Comparison of ENCODE assay signal across 1 cellular context in genomic region chr1:18902523-18903312, GRCh38.
TF ChIP-seq lines count a peak whose summit lies in the region.

A gene with protein sequence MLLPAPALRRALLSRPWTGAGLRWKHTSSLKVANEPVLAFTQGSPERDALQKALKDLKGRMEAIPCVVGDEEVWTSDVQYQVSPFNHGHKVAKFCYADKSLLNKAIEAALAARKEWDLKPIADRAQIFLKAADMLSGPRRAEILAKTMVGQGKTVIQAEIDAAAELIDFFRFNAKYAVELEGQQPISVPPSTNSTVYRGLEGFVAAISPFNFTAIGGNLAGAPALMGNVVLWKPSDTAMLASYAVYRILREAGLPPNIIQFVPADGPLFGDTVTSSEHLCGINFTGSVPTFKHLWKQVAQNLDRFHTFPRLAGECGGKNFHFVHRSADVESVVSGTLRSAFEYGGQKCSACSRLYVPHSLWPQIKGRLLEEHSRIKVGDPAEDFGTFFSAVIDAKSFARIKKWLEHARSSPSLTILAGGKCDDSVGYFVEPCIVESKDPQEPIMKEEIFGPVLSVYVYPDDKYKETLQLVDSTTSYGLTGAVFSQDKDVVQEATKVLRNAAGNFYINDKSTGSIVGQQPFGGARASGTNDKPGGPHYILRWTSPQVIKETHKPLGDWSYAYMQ (minus strand): TSS chr1:18902555. CDS start chr1:18902523, 32 bp downstream.

TF ChIP-seq in HepG2, 621 proteins besides CTCF, POLR2A, EP300 and RAD21 (continues in another document):
- no peak for TF ChIP-seq SIX4 (CRISPR knock-in tag; IDR thresholded peaks at IDR 0.05)
- no peak for TF ChIP-seq CENPX (CRISPR knock-in tag; IDR thresholded peaks at IDR 0.05)
- TF ChIP-seq HMGA1 (CRISPR knock-in tag; conservative IDR thresholded peaks at IDR 0.05): no peak
- TF ChIP-seq KDM2A (CRISPR knock-in tag; IDR thresholded peaks at IDR 0.05; ENCODE audit: borderline replicate concordance, low read depth): peak; percentile 71
- no peak for TF ChIP-seq ZNF597 (CRISPR knock-in tag; IDR thresholded peaks at IDR 0.05)
- TF ChIP-seq FOXJ3 (CRISPR knock-in tag; IDR thresholded peaks at IDR 0.05; ENCODE audit: borderline replicate concordance): no peak
- no peak for TF ChIP-seq ZNF644 (CRISPR knock-in tag; IDR thresholded peaks at IDR 0.05; ENCODE audit: low read depth)
- TF ChIP-seq ZNF224 (CRISPR knock-in tag; IDR thresholded peaks at IDR 0.05): no peak
- TF ChIP-seq HDAC2 (CRISPR knock-in tag; IDR thresholded peaks at IDR 0.05): no peak
- no peak for TF ChIP-seq CSRNP2 (CRISPR knock-in tag; conservative IDR thresholded peaks at IDR 0.05; ENCODE audit: low read depth)
- TF ChIP-seq, protein P1, sequence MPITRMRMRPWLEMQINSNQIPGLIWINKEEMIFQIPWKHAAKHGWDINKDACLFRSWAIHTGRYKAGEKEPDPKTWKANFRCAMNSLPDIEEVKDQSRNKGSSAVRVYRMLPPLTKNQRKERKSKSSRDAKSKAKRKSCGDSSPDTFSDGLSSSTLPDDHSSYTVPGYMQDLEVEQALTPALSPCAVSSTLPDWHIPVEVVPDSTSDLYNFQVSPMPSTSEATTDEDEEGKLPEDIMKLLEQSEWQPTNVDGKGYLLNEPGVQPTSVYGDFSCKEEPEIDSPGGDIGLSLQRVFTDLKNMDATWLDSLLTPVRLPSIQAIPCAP (CRISPR knock-in tag; IDR thresholded peaks at IDR 0.05; ENCODE audit: low read depth): no peak
- no peak for TF ChIP-seq DPF2 (CRISPR knock-in tag; IDR thresholded peaks at IDR 0.05; ENCODE audit: borderline replicate concordance, low read depth)
- no peak for TF ChIP-seq PBX2 (CRISPR knock-in tag; IDR thresholded peaks at IDR 0.05)
- no peak for TF ChIP-seq ZBTB46 (CRISPR knock-in tag; IDR thresholded peaks at IDR 0.05; ENCODE audit: borderline replicate concordance)
- TF ChIP-seq, protein P2, sequence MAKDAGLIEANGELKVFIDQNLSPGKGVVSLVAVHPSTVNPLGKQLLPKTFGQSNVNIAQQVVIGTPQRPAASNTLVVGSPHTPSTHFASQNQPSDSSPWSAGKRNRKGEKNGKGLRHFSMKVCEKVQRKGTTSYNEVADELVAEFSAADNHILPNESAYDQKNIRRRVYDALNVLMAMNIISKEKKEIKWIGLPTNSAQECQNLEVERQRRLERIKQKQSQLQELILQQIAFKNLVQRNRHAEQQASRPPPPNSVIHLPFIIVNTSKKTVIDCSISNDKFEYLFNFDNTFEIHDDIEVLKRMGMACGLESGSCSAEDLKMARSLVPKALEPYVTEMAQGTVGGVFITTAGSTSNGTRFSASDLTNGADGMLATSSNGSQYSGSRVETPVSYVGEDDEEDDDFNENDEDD (CRISPR knock-in tag; IDR thresholded peaks at IDR 0.05; ENCODE audit: borderline replicate concordance): peak; percentile 58; the same call in 1 of the 2 replicates
- no peak for TF ChIP-seq TEAD2 (CRISPR knock-in tag; IDR thresholded peaks at IDR 0.05)
- no peak for TF ChIP-seq TIGD3 (CRISPR knock-in tag; IDR thresholded peaks at IDR 0.05; ENCODE audit: borderline replicate concordance)
- TF ChIP-seq LCORL (IDR thresholded peaks at IDR 0.05): no peak
- TF ChIP-seq LCORL (CRISPR knock-in tag; IDR thresholded peaks at IDR 0.05): no peak
- TF ChIP-seq ZNF44 (CRISPR knock-in tag; IDR thresholded peaks at IDR 0.05): no peak
- no peak for TF ChIP-seq ZNF256 (CRISPR knock-in tag; conservative IDR thresholded peaks at IDR 0.05)
- TF ChIP-seq ZNF660 (CRISPR knock-in tag; IDR thresholded peaks at IDR 0.05; ENCODE audit: borderline replicate concordance, low read depth): no peak
- TF ChIP-seq ZNF3 (CRISPR knock-in tag; IDR thresholded peaks at IDR 0.05): no peak
- TF ChIP-seq HOXA7 (CRISPR knock-in tag; IDR thresholded peaks at IDR 0.05): no peak
- TF ChIP-seq ZNF772 (CRISPR knock-in tag; IDR thresholded peaks at IDR 0.05): peak; percentile 37; the same call in 1 of the 2 replicates
- TF ChIP-seq TOE1 (CRISPR knock-in tag; IDR thresholded peaks at IDR 0.05): no peak
- TF ChIP-seq ZMAT5 (CRISPR knock-in tag; IDR thresholded peaks at IDR 0.05; ENCODE audit: borderline replicate concordance, low read depth): no peak
- no peak for TF ChIP-seq ZNF761 (CRISPR knock-in tag; conservative IDR thresholded peaks at IDR 0.05)
- no peak for TF ChIP-seq SOX6 (IDR thresholded peaks at IDR 0.05)
- TF ChIP-seq SOX6 (CRISPR knock-in tag; IDR thresholded peaks at IDR 0.05): 0 out of 2 replicates have a peak, but pooled peaks have one; percentile 55
- TF ChIP-seq CC2D1A (CRISPR knock-in tag; IDR thresholded peaks at IDR 0.05): no peak
- TF ChIP-seq ONECUT2 (CRISPR knock-in tag; IDR thresholded peaks at IDR 0.05): no peak
- TF ChIP-seq SNRNP70 (IDR thresholded peaks at IDR 0.05; ENCODE audit: low read depth, low read length): no peak
- no peak for TF ChIP-seq HES4 (CRISPR knock-in tag; IDR thresholded peaks at IDR 0.05; ENCODE audit: borderline replicate concordance)
- peak; percentile 27; the same call in 1 of the 2 replicates for TF ChIP-seq POGK (CRISPR knock-in tag; conservative IDR thresholded peaks at IDR 0.05)
- TF ChIP-seq RORA (CRISPR knock-in tag; IDR thresholded peaks at IDR 0.05): no peak
- 0 out of 2 replicates have a peak, but pooled peaks have one; percentile 35 for TF ChIP-seq ZBTB20 (CRISPR knock-in tag; IDR thresholded peaks at IDR 0.05; ENCODE audit: borderline replicate concordance, low read depth)
- TF ChIP-seq THAP7 (CRISPR knock-in tag; IDR thresholded peaks at IDR 0.05): peak; percentile 26; the same call in 1 of the 2 replicates
- TF ChIP-seq PAWR (CRISPR knock-in tag; IDR thresholded peaks at IDR 0.05; ENCODE audit: borderline replicate concordance): no peak
- TF ChIP-seq ZNF496 (CRISPR knock-in tag; IDR thresholded peaks at IDR 0.05; ENCODE audit: insufficient replicate concordance): no peak
- TF ChIP-seq KLF15 (CRISPR knock-in tag; IDR thresholded peaks at IDR 0.05; ENCODE audit: borderline replicate concordance): no peak; the same call in 1 of the 2 replicates
- no peak for TF ChIP-seq KDM4B (CRISPR knock-in tag; IDR thresholded peaks at IDR 0.05)
- TF ChIP-seq, protein P3, sequence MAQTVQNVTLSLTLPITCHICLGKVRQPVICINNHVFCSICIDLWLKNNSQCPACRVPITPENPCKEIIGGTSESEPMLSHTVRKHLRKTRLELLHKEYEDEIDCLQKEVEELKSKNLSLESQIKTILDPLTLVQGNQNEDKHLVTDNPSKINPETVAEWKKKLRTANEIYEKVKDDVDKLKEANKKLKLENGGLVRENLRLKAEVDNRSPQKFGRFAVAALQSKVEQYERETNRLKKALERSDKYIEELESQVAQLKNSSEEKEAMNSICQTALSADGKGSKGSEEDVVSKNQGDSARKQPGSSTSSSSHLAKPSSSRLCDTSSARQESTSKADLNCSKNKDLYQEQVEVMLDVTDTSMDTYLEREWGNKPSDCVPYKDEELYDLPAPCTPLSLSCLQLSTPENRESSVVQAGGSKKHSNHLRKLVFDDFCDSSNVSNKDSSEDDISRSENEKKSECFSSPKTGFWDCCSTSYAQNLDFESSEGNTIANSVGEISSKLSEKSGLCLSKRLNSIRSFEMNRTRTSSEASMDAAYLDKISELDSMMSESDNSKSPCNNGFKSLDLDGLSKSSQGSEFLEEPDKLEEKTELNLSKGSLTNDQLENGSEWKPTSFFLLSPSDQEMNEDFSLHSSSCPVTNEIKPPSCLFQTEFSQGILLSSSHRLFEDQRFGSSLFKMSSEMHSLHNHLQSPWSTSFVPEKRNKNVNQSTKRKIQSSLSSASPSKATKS (CRISPR knock-in tag; IDR thresholded peaks at IDR 0.05): no peak
- no peak for TF ChIP-seq U2AF1 (optimal IDR thresholded peaks at IDR 0.05; ENCODE audit: low read depth, low read length)
- TF ChIP-seq HOXA5 (CRISPR knock-in tag; IDR thresholded peaks at IDR 0.05): peak; percentile 58; the same call in 1 of the 2 replicates
- no peak for TF ChIP-seq CHD4 (IDR thresholded peaks at IDR 0.05; ENCODE audit: borderline replicate concordance, low read length)
- 0 out of 2 replicates have a peak, but pooled peaks have one; percentile 38 for TF ChIP-seq ZNF234 (CRISPR knock-in tag; conservative IDR thresholded peaks at IDR 0.05)
- TF ChIP-seq ZNF251 (CRISPR knock-in tag; IDR thresholded peaks at IDR 0.05): no peak
- 0 out of 2 replicates have a peak, but pooled peaks have one; percentile 48 for TF ChIP-seq RFXAP (CRISPR knock-in tag; IDR thresholded peaks at IDR 0.05; ENCODE audit: borderline replicate concordance)
- no peak for TF ChIP-seq ZNF296 (CRISPR knock-in tag; conservative IDR thresholded peaks at IDR 0.05)
- TF ChIP-seq NR2C2 (CRISPR knock-in tag; IDR thresholded peaks at IDR 0.05; ENCODE audit: borderline replicate concordance): 0 out of 2 replicates have a peak, but pooled peaks have one; percentile 13
- no peak for TF ChIP-seq ZNF441 (CRISPR knock-in tag; IDR thresholded peaks at IDR 0.05; ENCODE audit: borderline replicate concordance)
- peak; percentile 37; the same call in 1 of the 2 replicates for TF ChIP-seq ZNF891 (CRISPR knock-in tag; IDR thresholded peaks at IDR 0.05)
- no peak for TF ChIP-seq CHD2 (IDR thresholded peaks at IDR 0.05; ENCODE audit: low read depth, low read length)
- peak; percentile 76; the same call in 1 of the 2 replicates for TF ChIP-seq GATAD1 (CRISPR knock-in tag; IDR thresholded peaks at IDR 0.05)
